In the genomic region with DNA sequence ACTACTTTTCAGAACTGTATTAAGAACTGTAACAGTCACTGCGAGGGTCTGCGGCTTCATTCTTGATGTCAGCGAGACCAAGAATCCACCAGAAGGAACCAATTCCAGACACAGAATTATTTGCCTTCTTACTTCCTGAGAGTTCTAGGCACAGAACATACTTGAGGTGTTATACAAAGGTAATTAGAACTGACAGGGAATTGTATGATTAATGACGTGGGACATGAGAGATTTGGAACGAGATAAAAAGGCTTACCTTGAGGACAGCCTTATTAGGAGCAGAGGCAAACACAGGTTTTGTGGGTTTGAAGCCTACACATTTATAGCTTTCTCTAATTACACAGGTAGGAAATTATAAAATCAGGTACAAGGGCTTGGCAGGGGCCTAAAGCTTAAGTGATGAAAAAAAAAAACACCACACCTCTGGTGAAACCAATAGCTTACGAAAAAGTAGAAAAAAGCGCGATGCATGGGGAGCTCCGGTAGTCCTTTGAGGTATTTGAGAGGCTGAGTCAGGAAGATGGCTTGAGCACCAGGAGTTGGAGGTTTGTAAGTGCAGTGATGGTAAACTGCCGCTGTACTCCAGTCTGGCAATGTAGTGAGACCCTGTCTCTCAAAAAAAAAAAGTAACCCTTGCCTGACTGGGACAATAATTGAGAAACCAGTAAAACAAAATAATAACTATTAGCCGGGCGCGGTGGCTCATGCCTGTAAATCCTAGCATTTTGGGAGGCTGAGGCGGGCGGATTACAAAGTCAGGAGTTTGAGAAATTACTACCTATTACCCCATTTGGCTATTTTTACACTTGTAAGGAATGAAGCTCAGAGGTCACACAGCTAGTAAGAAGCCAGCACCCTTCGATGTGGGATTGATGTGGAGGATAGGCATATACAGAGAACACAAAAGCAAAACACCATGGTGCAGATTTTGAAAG, we compare ENCODE assay signal across 1 cellular context.
A peak's percentile ranks its signal among the peaks of the same experiment; 100 is the strongest.
TF ChIP-seq lines count a peak whose summit lies in the region.

No MANE protein-coding gene starts in this region.

TF ChIP-seq in HepG2, 621 proteins besides CTCF, POLR2A, EP300 and RAD21:
- TF ChIP-seq, protein P1, sequence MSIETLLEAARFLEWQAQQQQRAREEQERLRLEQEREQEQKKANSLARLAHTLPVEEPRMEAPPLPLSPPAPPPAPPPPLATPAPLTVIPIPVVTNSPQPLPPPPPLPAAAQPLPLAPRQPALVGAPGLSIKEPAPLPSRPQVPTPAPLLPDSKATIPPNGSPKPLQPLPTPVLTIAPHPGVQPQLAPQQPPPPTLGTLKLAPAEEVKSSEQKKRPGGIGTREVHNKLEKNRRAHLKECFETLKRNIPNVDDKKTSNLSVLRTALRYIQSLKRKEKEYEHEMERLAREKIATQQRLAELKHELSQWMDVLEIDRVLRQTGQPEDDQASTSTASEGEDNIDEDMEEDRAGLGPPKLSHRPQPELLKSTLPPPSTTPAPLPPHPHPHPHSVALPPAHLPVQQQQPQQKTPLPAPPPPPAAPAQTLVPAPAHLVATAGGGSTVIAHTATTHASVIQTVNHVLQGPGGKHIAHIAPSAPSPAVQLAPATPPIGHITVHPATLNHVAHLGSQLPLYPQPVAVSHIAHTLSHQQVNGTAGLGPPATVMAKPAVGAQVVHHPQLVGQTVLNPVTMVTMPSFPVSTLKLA (IDR thresholded peaks at IDR 0.05): no peak
- TF ChIP-seq NCOA1 (CRISPR knock-in tag; IDR thresholded peaks at IDR 0.05) (no peak), AKNA (CRISPR knock-in tag; IDR thresholded peaks at IDR 0.05; ENCODE audit: borderline replicate concordance) (0 out of 2 replicates have a peak, but pooled peaks have one; percentile 11), ATF1 (CRISPR knock-in tag; IDR thresholded peaks at IDR 0.05) (0 out of 2 replicates have a peak, but pooled peaks have one; percentile 6), XRCC5 (optimal IDR thresholded peaks at IDR 0.05; ENCODE audit: low read length) (peak; percentile 7), NFKBIZ (CRISPR knock-in tag; IDR thresholded peaks at IDR 0.05) (0 out of 2 replicates have a peak, but pooled peaks have one; percentile 11), ZNF652 (CRISPR knock-in tag; IDR thresholded peaks at IDR 0.05; ENCODE audit: borderline replicate concordance, low read depth) (peak; percentile 89)
- TF ChIP-seq, protein P2, sequence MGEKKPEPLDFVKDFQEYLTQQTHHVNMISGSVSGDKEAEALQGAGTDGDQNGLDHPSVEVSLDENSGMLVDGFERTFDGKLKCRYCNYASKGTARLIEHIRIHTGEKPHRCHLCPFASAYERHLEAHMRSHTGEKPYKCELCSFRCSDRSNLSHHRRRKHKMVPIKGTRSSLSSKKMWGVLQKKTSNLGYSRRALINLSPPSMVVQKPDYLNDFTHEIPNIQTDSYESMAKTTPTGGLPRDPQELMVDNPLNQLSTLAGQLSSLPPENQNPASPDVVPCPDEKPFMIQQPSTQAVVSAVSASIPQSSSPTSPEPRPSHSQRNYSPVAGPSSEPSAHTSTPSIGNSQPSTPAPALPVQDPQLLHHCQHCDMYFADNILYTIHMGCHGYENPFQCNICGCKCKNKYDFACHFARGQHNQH (CRISPR knock-in tag; IDR thresholded peaks at IDR 0.05): peak; percentile 6; the same call in 1 of the 2 replicates
